In the genomic region with DNA sequence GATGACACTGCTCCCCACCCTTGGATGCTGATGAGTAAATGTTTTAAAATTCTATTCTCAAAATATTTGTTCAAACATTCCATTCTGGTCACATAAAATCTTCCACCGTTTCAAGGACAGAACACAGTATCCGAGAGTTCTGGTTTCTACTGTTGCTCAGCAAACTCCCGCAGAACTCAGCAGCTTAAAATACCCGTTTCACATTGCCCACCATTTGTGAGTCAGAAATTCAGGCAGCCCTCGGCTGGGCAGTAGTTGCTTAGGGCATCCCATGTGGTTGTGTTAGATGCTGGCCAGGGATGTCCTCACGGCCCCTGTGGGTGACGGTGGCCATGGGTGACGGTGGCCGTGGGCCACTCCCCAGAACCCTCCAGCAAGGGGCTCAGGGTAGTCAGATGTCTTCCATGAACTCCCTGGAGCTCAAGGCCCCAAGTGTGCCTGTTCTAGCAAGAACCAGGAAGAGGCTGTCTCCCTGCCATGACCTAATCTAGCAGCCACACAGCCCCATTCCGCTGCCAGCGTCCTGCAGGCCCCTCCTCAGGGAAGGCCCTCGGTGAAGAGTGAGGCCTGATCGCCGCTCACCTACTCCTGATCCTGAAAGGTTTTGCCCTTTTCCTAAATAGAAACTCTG, we compare ENCODE assay signal across 9 cellular contexts. TPM values are rescaled to one million over a fixed set of nuclear protein-coding genes. Genes with fewer than 3 reads are reported as not detected.
DNase-seq lines count a peak whose midpoint lies in the region; ATAC-seq and TF ChIP-seq lines count a peak whose summit lies in the region.
"Had no signal": no experiment of that assay in that cellular context is flagged by ENCODE, and none has a peak within 500 bp of the region (broad histone marks: within the 10 kb centered on the region; RNA-seq: fewer than 3 reads in every experiment).

No MANE protein-coding gene starts in this region.

- intact Hi-C loops in activated CD4-positive, alpha-beta T cell treated with anti-CD3 and anti-CD28 coated beads for 36 hours (cut with DNase I, micrococcal nuclease), result loop anchor here (2.0 to 10.0 kb wide), 5 partner anchors 50 to 374 kb away; a partner anchor contains a TSS

- H3K4me3 ChIP-seq in ectodermal cell (ENCODE audit: insufficient read depth, low read depth, low read length), result no peak overlapping the region

- H3K36me3 Mint-ChIP-seq in activated CD4-positive, alpha-beta T cell treated with anti-CD3 and anti-CD28 coated beads for 36 hours (ENCODE audit: low read depth), result peaks cover 8% of the 10 kb centered on the region
- H3K36me3 Mint-ChIP-seq in memory B cell (peaks cover 3% of the 10 kb centered on the region), type B pancreatic cell (peaks cover 1% of the 10 kb centered on the region)
- no peaks in the 10 kb centered on the region for H3K36me3 Mint-ChIP-seq in activated T-cell treated with anti-CD3 and anti-CD28 coated beads, Interleukin-2, amount 50 U/mL, for 4 hours (ENCODE audit: insufficient read depth)

- H3K4me3 Mint-ChIP-seq in activated CD4-positive, alpha-beta T cell treated with anti-CD3 and anti-CD28 coated beads for 36 hours, result no peak overlapping the region
- no peak overlapping the region for H3K4me3 Mint-ChIP-seq in memory B cell
- peak overlapping the region; percentile 76 for H3K4me3 Mint-ChIP-seq in type B pancreatic cell
- no peak overlapping the region for H3K4me3 Mint-ChIP-seq in activated T-cell treated with anti-CD3 and anti-CD28 coated beads, Interleukin-2, amount 50 U/mL, for 4 hours

- no peak for ATAC-seq in activated CD4-positive, alpha-beta T cell treated with anti-CD3 and anti-CD28 coated beads for 36 hours
- ATAC-seq in memory B cell (ENCODE audit: low read depth) (no peak), GM21360 (IDR thresholded peaks at IDR 0.05; ENCODE audit: unreplicated experiment) (no peak)
- ATAC-seq in activated T-cell treated with anti-CD3 and anti-CD28 coated beads, Interleukin-2, amount 50 U/mL, for 4 hours, result no peak

- TF ChIP-seq CTCF in type B pancreatic cell (conservative IDR thresholded peaks at IDR 0.05), result no peak

- CTCF ChIA-PET in activated CD4-positive, alpha-beta T cell treated with anti-CD3 and anti-CD28 coated beads for 36 hours (lab: Charles Lee), result interaction anchor here (0.7 to 1.5 kb wide), 7 partner anchors 16 to 413 kb away, joined by 3 to 5 read pairs (median 3); no protein-coding TSS in a partner anchor

- no peaks in the 10 kb centered on the region for H3K27me3 ChIP-seq in ectodermal cell (ENCODE audit: control insufficient read depth, insufficient read depth, low read length, poor library complexity, severe bottlenecking)

- H3K9me3 Mint-ChIP-seq in activated CD4-positive, alpha-beta T cell treated with anti-CD3 and anti-CD28 coated beads for 36 hours (ENCODE audit: low read depth), result no peaks in the 10 kb centered on the region
- no peaks in the 10 kb centered on the region for H3K9me3 Mint-ChIP-seq in memory B cell
- no peaks in the 10 kb centered on the region for H3K9me3 Mint-ChIP-seq in type B pancreatic cell
- no peaks in the 10 kb centered on the region for H3K9me3 Mint-ChIP-seq in activated T-cell treated with anti-CD3 and anti-CD28 coated beads, Interleukin-2, amount 50 U/mL, for 4 hours

- no peak for DNase-seq in activated CD4-positive, alpha-beta T cell treated with anti-CD3 and anti-CD28 coated beads for 36 hours
- DNase-seq in activated CD4-positive, alpha-beta T cell treated with anti-CD3 and anti-CD28 coated beads for 48 hours, result no peak
- DNase-seq in memory B cell (ENCODE audit: low spot score in 2 of 2) (no peak), type B pancreatic cell (ENCODE audit: extremely low spot score, unreplicated experiment) (no peak)
- no peak for DNase-seq in activated CD4-positive, CD25-positive, alpha-beta regulatory T cell treated with anti-CD3 and anti-CD28 coated beads, Interleukin-2, amount 50 U/mL, for 72 hours
- no peak for DNase-seq in activated T-cell treated with anti-CD3 and anti-CD28 coated beads, Interleukin-2, amount 50 U/mL, for 4 hours

- no peaks in the 10 kb centered on the region for H3K9me3 ChIP-seq in ectodermal cell (ENCODE audit: control insufficient read depth, low read length)

- WGBS in ectodermal cell, 2 experiments, result 61 to 65% methylated on average over 14 of the region's 14 CpGs

- POLR2A ChIA-PET in activated CD4-positive, alpha-beta T cell treated with anti-CD3 and anti-CD28 coated beads for 36 hours (lab: Charles Lee), result no interaction called here

- H3K36me3 ChIP-seq in ectodermal cell (ENCODE audit: control insufficient read depth, insufficient read depth, low read length), result no peaks in the 10 kb centered on the region

- peak overlapping the region; percentile 72 for H3K27ac ChIP-seq in ectodermal cell (ENCODE audit: insufficient read depth, low read depth, low read length, poor library complexity, severe bottlenecking)
- H3K27ac ChIP-seq: 22Rv1 had no signal

- H3K4me1 ChIP-seq in ectodermal cell (ENCODE audit: control insufficient read depth, insufficient read depth, low read length), result peaks cover 32% of the 10 kb centered on the region

- H3K27ac Mint-ChIP-seq in activated CD4-positive, alpha-beta T cell treated with anti-CD3 and anti-CD28 coated beads for 36 hours, result peak overlapping the region; percentile 59
- H3K27ac Mint-ChIP-seq in memory B cell (peak overlapping the region; percentile 36), type B pancreatic cell (peak overlapping the region; percentile 99)

- H3K4me1 Mint-ChIP-seq in activated CD4-positive, alpha-beta T cell treated with anti-CD3 and anti-CD28 coated beads for 36 hours, result peaks cover 23% of the 10 kb centered on the region
- H3K4me1 Mint-ChIP-seq in memory B cell (peaks cover 19% of the 10 kb centered on the region), type B pancreatic cell (ENCODE audit: unreplicated experiment) (peaks cover 30% of the 10 kb centered on the region)
- H3K4me1 Mint-ChIP-seq in activated T-cell treated with anti-CD3 and anti-CD28 coated beads, Interleukin-2, amount 50 U/mL, for 4 hours (ENCODE audit: low read depth), result peaks cover 14% of the 10 kb centered on the region

- no peaks in the 10 kb centered on the region for H3K27me3 Mint-ChIP-seq in activated CD4-positive, alpha-beta T cell treated with anti-CD3 and anti-CD28 coated beads for 36 hours
- no peaks in the 10 kb centered on the region for H3K27me3 Mint-ChIP-seq in memory B cell
- no peaks in the 10 kb centered on the region for H3K27me3 Mint-ChIP-seq in type B pancreatic cell
- H3K27me3 Mint-ChIP-seq in activated T-cell treated with anti-CD3 and anti-CD28 coated beads, Interleukin-2, amount 50 U/mL, for 4 hours (ENCODE audit: low read depth), result no peaks in the 10 kb centered on the region

RNA-seq across cellular contexts. Expression of a gene that starts 17.3 kb away (rescaled TPM):
- 100 to 1,000 TPM in 1 of 2 experiments, 10 to 100 TPM in 1; 93.2 to 125 TPM for total RNA-seq in activated CD4-positive, alpha-beta T cell treated with anti-CD3 and anti-CD28 coated beads for 36 hours
- 80.0 TPM for polyA plus RNA-seq in ectodermal cell (2013, experiment 1 of 4)
- 82.0 TPM for polyA plus RNA-seq in ectodermal cell (2013, experiment 2 of 4)
- polyA plus RNA-seq in ectodermal cell (2013, experiment 3 of 4), result 50.9 TPM
- polyA plus RNA-seq in ectodermal cell (2013, experiment 4 of 4), result 56.3 TPM
- total RNA-seq in type B pancreatic cell (ENCODE audit: low replicate concordance), result 74.8 and 93.4 TPM in 2 replicates
- total RNA-seq in activated T-cell treated with anti-CD3 and anti-CD28 coated beads, Interleukin-2, amount 50 U/mL, for 4 hours, result 10 to 100 TPM; 76.8 to 89.3 (median 85.0) TPM

RNA-seq across cellular contexts. Expression of a gene that starts 45.4 kb away (rescaled TPM):
- total RNA-seq in activated CD4-positive, alpha-beta T cell treated with anti-CD3 and anti-CD28 coated beads for 36 hours, result not detected
- not detected for polyA plus RNA-seq in ectodermal cell (2013, experiment 1 of 4)
- not detected for polyA plus RNA-seq in ectodermal cell (2013, experiment 2 of 4)
- not detected for polyA plus RNA-seq in ectodermal cell (2013, experiment 3 of 4)
- not detected for polyA plus RNA-seq in ectodermal cell (2013, experiment 4 of 4)
- not detected in 2 replicates for total RNA-seq in type B pancreatic cell (ENCODE audit: low replicate concordance)
- total RNA-seq in activated T-cell treated with anti-CD3 and anti-CD28 coated beads, Interleukin-2, amount 50 U/mL, for 4 hours, result not detected

Comparison
In these comparisons a context has a peak if more than half of its experiments do, and no peak if none do; other contexts are left out.
1. H3K27ac Mint-ChIP-seq: peak in every context shown above with its lines; median percentile 99 in type B pancreatic cell; 59 in activated CD4-positive, alpha-beta T cell treated with anti-CD3 and anti-CD28 coated beads for 36 hours; 36 in memory B cell.